ENCODE assay signal across 30 cellular contexts in the genomic region with DNA sequence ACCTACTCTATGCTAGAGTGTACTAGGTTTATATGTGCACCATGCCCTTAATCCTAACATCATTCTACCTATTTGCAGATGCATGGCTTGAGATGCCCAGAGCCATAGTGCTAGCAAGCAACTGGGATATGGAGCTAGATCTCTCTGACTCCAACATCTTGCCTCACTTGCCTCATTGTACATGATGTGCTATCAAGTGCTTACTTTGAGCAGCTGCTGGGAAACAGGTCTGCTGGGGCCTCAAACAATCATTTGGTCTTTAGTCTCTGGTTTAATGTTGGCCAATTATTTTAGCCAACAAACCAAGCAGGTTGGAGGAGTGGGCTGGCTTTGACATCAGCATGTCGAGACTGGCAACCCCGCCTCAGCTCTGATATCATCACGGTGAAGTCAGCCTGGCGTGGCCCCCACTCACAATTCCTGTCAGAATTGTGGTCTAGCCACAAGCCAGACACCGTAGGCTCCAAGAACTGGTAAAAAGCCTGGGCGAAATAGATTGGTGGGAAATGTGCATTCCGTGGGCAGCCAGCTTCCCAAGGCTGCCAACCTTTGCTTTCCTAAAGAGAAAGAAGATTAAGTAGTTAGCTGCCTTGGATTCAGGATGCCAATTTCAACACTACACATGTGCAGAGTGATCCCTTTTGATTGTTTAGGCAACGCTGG. TPM values are rescaled to one million over a fixed set of nuclear protein-coding genes. Genes with fewer than 3 reads are reported as not detected.
DNase-seq lines count a peak whose midpoint lies in the region; ATAC-seq and TF ChIP-seq lines count a peak whose summit lies in the region.
"Had no signal": no experiment of that assay in that cellular context is flagged by ENCODE, and none has a peak within 500 bp of the region (broad histone marks: within the 10 kb centered on the region; RNA-seq: fewer than 3 reads in every experiment).

No MANE protein-coding gene starts in this region.

- no peak for TF ChIP-seq CTCF in IMR-90 (conservative IDR thresholded peaks at IDR 0.05; ENCODE audit: low read depth, low read length)
- no peak for TF ChIP-seq CTCF in mammary epithelial cell (conservative IDR thresholded peaks at IDR 0.05 in 1 of 2, IDR thresholded peaks at IDR 0.05 in 1 of 2; ENCODE audit: extremely low read depth in 1 of 2, insufficient read depth in 1 of 2, low read depth in 1 of 2, low read length in 2 of 2)

- H3K56ac ChIP-seq in IMR-90 (ENCODE audit: extremely low read depth, insufficient read depth, low read length): no peak overlapping the region

- H2BK15ac ChIP-seq in IMR-90 (ENCODE audit: low read depth, low read length): no peak overlapping the region

- H3K9me3 ChIP-seq in IMR-90 (ENCODE audit: control insufficient read depth, insufficient read depth, low read length): no peaks in the 10 kb centered on the region
- no peaks in the 10 kb centered on the region for H3K9me3 ChIP-seq in mammary epithelial cell (replicated peaks; ENCODE audit: insufficient read depth, low read length)
- H3K9me3 ChIP-seq: BLaER1 treated with 17β-estradiol and CSF1 and Interleukin-3, amounts not matched to agents 10 nM and 100 nM; gastrocnemius medialis; neutrophil; spleen; uterus had no signal

- in situ Hi-C loops in IMR-90 (cut with MboI; ENCODE audit: low sequenced_read_pairs): no loop called here
- in situ Hi-C loops in mammary epithelial cell (cut with MboI; ENCODE audit: low sequenced_read_pairs in 2 of 2): loop anchor here in 1 of 2 donors (25.0 kb wide), 1 partner anchor 344 kb away; no protein-coding TSS in a partner anchor

- CTCF ChIA-PET in IMR-90 (lab: Yijun Ruan, JAX) (interaction anchor here (0.8 kb wide), 1 partner anchor 10 kb away, joined by 3 read pairs; no protein-coding TSS in a partner anchor), mammary epithelial cell (lab: Charles Lee; ENCODE audit: low non-redundant PET) (no interaction called here)

- H4K5ac ChIP-seq in IMR-90 (ENCODE audit: low read depth, low read length): no peak overlapping the region

- no peak overlapping the region for H3K27ac Mint-ChIP-seq in activated T-cell treated with anti-CD3 and anti-CD28 coated beads, Interleukin-2, amount 50 U/mL, for 24 hours
- H3K27ac Mint-ChIP-seq: activated CD4-positive, alpha-beta T cell treated with anti-CD3 and anti-CD28 coated beads, Interleukin-2, amount 10 ng/mL, durations not matched to agents 24 days and 14 days; activated T-helper 1 cell treated with anti-CD3 and anti-CD28 coated beads, Interleukin-12 subunit alpha, Interleukin-12 subunit beta, Interleukin-2, Interleukin-4 antibody, amounts not matched to agents 30 ng/mL and 10 ng/mL and 1 ng/mL, durations not matched to agents 14 hours and 24 hours and 36 hours; stimulated activated memory B cell treated with anti-CD40 and anti-IgM and Interleukin-4, amounts not matched to agents 10 μg/mL and 1 μg/mL and 100 μg/mL, for 72 hours; T-helper 2 cell treated with Interferon-gamma antibody and Interleukin-4, amounts not matched to agents 5 μg/mL and 100 μg/mL, for 36 hours had no signal

- H3K18ac ChIP-seq in IMR-90 (ENCODE audit: low read depth, low read length): peak overlapping the region; percentile 27; the same call in 1 of the 2 replicates

- no peak overlapping the region for H2BK120ac ChIP-seq in IMR-90 (ENCODE audit: low read depth, low read length)

- H3K36me3 ChIP-seq in ACC112 (ENCODE audit: insufficient read depth, low read length) (no peaks in the 10 kb centered on the region), IMR-90 (ENCODE audit: control insufficient read depth, insufficient read depth, low read length) (no peaks in the 10 kb centered on the region), mammary epithelial cell (ENCODE audit: insufficient read depth, low read length) (no peaks in the 10 kb centered on the region)
- H3K36me3 ChIP-seq: BLaER1 treated with 17β-estradiol and CSF1 and Interleukin-3, amounts not matched to agents 10 nM and 100 nM; gastrocnemius medialis; neutrophil; spleen; uterus had no signal

- BruUV-seq in IMR-90 (replicated peaks; lab: Mats Ljungman, UMichigan): no TSS peak
- no TSS peak for BruUV-seq in mammary epithelial cell (replicated peaks; lab: Mats Ljungman, UMichigan)

- no peak overlapping the region for H3K23ac ChIP-seq in IMR-90 (ENCODE audit: low read depth, low read length)

- intact Hi-C loops in IMR-90 (cut with micrococcal nuclease) (no loop called here), mammary epithelial cell (cut with micrococcal nuclease) (no loop called here)

- no peaks in the 10 kb centered on the region for H3K9me1 ChIP-seq in IMR-90 (ENCODE audit: insufficient read depth, low read length)

- DNase-seq in IMR-90 (no peak), mammary epithelial cell (peak; percentile 75), myocyte (ENCODE audit: low read depth) (peak; percentile 90), C1 segment of cervical spinal cord (lab: John Stamatoyannopoulos, UW) (no peak)
- no peak for DNase-seq in activated T-cell treated with anti-CD3 and anti-CD28 coated beads, Interleukin-2, amount 50 U/mL, for 4 hours
- no peak for DNase-seq in activated T-cell treated with anti-CD3 and anti-CD28 coated beads, Interleukin-2, amount 50 U/mL, for 24 hours
- DNase-seq: activated CD4-positive, alpha-beta T cell treated with anti-CD3 and anti-CD28 coated beads, Interleukin-2, amount 10 ng/mL, durations not matched to agents 24 days and 14 days; activated naive CD4-positive, alpha-beta T cell treated with anti-CD3 and anti-CD28 coated beads, Interleukin-2, amount 50 U/mL, for 16 hours; DMS79 treated with DMSO at 0.1 percent for 48 hours; gastrocnemius medialis; H7; islet precursor cell; Karpas-422; NCI-H1092; NCI-H187 treated with DMSO at 0.1 percent for 48 hours; NCI-H69; spleen; stimulated activated CD4-positive, alpha-beta T cell treated with anti-CD3 and anti-CD28 coated beads, Interleukin-4, amount 100 ng/mL, for 1 hour; uterus had no signal

- no peak overlapping the region for H3K4ac ChIP-seq in IMR-90 (ENCODE audit: low read depth, low read length)

- no peak overlapping the region for H2BK5ac ChIP-seq in IMR-90 (ENCODE audit: low read depth, low read length, poor library complexity, severe bottlenecking)

- H3K4me2 ChIP-seq in IMR-90 (ENCODE audit: low read depth, low read length) (no peak overlapping the region), mammary epithelial cell (ENCODE audit: insufficient read depth, low read depth, low read length) (peak overlapping the region; percentile 10)
- H3K4me2 ChIP-seq: BLaER1 treated with 17β-estradiol and CSF1 and Interleukin-3, amounts not matched to agents 10 nM and 100 nM had no signal

- dilution Hi-C loops in IMR-90 (cut with HindIII; ENCODE audit: low sequenced_read_pairs, unreplicated experiment): no loop called here
- dilution Hi-C loops in mammary epithelial cell (cut with HindIII; ENCODE audit: low sequenced_read_pairs): no loop called here

- H3K27me3 Mint-ChIP-seq in activated T-cell treated with anti-CD3 and anti-CD28 coated beads, Interleukin-2, amount 50 U/mL, for 4 hours (ENCODE audit: low read depth): peaks cover 13% of the 10 kb centered on the region
- H3K27me3 Mint-ChIP-seq in activated T-cell treated with anti-CD3 and anti-CD28 coated beads, Interleukin-2, amount 50 U/mL, for 24 hours: peaks cover 38% of the 10 kb centered on the region

- no peak for TF ChIP-seq RAD21 in IMR-90 (IDR thresholded peaks at IDR 0.05; ENCODE audit: low read length)

- no peaks in the 10 kb centered on the region for H3K4me1 Mint-ChIP-seq in activated T-cell treated with anti-CD3 and anti-CD28 coated beads, Interleukin-2, amount 50 U/mL, for 4 hours (ENCODE audit: low read depth)
- H3K4me1 Mint-ChIP-seq in activated T-cell treated with anti-CD3 and anti-CD28 coated beads, Interleukin-2, amount 50 U/mL, for 24 hours (ENCODE audit: low read depth): no peaks in the 10 kb centered on the region
- H3K4me1 Mint-ChIP-seq: activated CD4-positive, alpha-beta T cell treated with anti-CD3 and anti-CD28 coated beads, Interleukin-2, amount 10 ng/mL, durations not matched to agents 24 days and 14 days; central memory CD8-positive, alpha-beta T cell; stimulated activated memory B cell treated with anti-CD40 and anti-IgM and Interleukin-4, amounts not matched to agents 10 μg/mL and 1 μg/mL and 100 μg/mL, for 72 hours had no signal

- no peak overlapping the region for H2AK9ac ChIP-seq in IMR-90 (replicated peaks; ENCODE audit: low read depth, low read length, poor library complexity)

- H3K14ac ChIP-seq in IMR-90 (replicated peaks; ENCODE audit: low read depth, low read length): no peak overlapping the region

- no peak for TF ChIP-seq POLR2A in IMR-90 (IDR thresholded peaks at IDR 0.05; ENCODE audit: low read depth, low read length)

- H3K9ac ChIP-seq in IMR-90 (ENCODE audit: low read depth, low read length) (no peak overlapping the region), mammary epithelial cell (ENCODE audit: insufficient read depth, low read length) (no peak overlapping the region)
- H3K9ac ChIP-seq: BLaER1 treated with 17β-estradiol and CSF1 and Interleukin-3, amounts not matched to agents 10 nM and 100 nM had no signal

- H3K79me2 ChIP-seq in ACC112 (ENCODE audit: control insufficient read depth, insufficient read depth, low read length, unreplicated experiment) (no peaks in the 10 kb centered on the region), mammary epithelial cell (ENCODE audit: insufficient read depth, low read length) (no peaks in the 10 kb centered on the region)

- peak overlapping the region; percentile 24; the same call in 1 of the 2 replicates for H3K4me3 ChIP-seq in ACC112 (ENCODE audit: low read depth, low read length)
- H3K4me3 ChIP-seq in IMR-90 (ENCODE audit: insufficient read depth, low read depth, low read length): no peak overlapping the region
- H3K4me3 ChIP-seq in mammary epithelial cell (replicated peaks in 1 of 3; ENCODE audit: insufficient read depth in 1 of 3, low read depth in 2 of 3, low read length in 3 of 3): no peak overlapping the region
- H3K4me3 ChIP-seq: BLaER1 treated with 17β-estradiol and CSF1 and Interleukin-3, amounts not matched to agents 10 nM and 100 nM; gastrocnemius medialis; GM12878; spleen; uterus had no signal

- no peaks in the 10 kb centered on the region for H3K79me1 ChIP-seq in IMR-90 (ENCODE audit: low read depth in 1 of 2, low read length in 2 of 2)

- 80% methylated on average over 1 of the region's 8 CpGs; no CpG with 5 or more reads in 1 of the 2 experiments for WGBS in IMR-90 (ENCODE audit: extremely low coverage in 2 of 2, insufficient read length in 1 of 2), 2 experiments
- 2% methylated on average over 6 of the region's 8 CpGs for WGBS in mammary epithelial cell (ENCODE audit: low coverage, missing lambda C conversion rate)

- H3K9me3 Mint-ChIP-seq in activated T-cell treated with anti-CD3 and anti-CD28 coated beads, Interleukin-2, amount 50 U/mL, for 4 hours: no peaks in the 10 kb centered on the region
- H3K9me3 Mint-ChIP-seq in activated T-cell treated with anti-CD3 and anti-CD28 coated beads, Interleukin-2, amount 50 U/mL, for 24 hours: no peaks in the 10 kb centered on the region
- H3K9me3 Mint-ChIP-seq: activated CD4-positive, alpha-beta T cell treated with anti-CD3 and anti-CD28 coated beads, Interleukin-2, amount 10 ng/mL, durations not matched to agents 24 days and 14 days; activated T-helper 1 cell treated with anti-CD3 and anti-CD28 coated beads, Interleukin-12 subunit alpha, Interleukin-12 subunit beta, Interleukin-2, Interleukin-4 antibody, amounts not matched to agents 30 ng/mL and 10 ng/mL and 1 ng/mL, durations not matched to agents 14 hours and 24 hours and 36 hours; central memory CD8-positive, alpha-beta T cell; stimulated activated memory B cell treated with anti-CD40 and anti-IgM and Interleukin-4, amounts not matched to agents 10 μg/mL and 1 μg/mL and 100 μg/mL, for 72 hours; T-helper 2 cell treated with Interferon-gamma antibody and Interleukin-4, amounts not matched to agents 5 μg/mL and 100 μg/mL, for 36 hours had no signal

- no peaks in the 10 kb centered on the region for H4K20me1 ChIP-seq in IMR-90 (ENCODE audit: insufficient read depth, low read length)
- H4K20me1 ChIP-seq in mammary epithelial cell (ENCODE audit: insufficient read depth, low read length): no peaks in the 10 kb centered on the region
- H4K20me1 ChIP-seq: BLaER1 treated with 17β-estradiol and CSF1 and Interleukin-3, amounts not matched to agents 10 nM and 100 nM had no signal

- H2BK20ac ChIP-seq in IMR-90 (ENCODE audit: low read depth, low read length): no peak overlapping the region

- H3K27me3 ChIP-seq in ACC112 (ENCODE audit: insufficient read depth, low read length) (no peaks in the 10 kb centered on the region), IMR-90 (ENCODE audit: control insufficient read depth, insufficient read depth, low read length) (no peaks in the 10 kb centered on the region), mammary epithelial cell (ENCODE audit: insufficient read depth, low read length) (no peaks in the 10 kb centered on the region)
- H3K27me3 ChIP-seq: BLaER1 treated with 17β-estradiol and CSF1 and Interleukin-3, amounts not matched to agents 10 nM and 100 nM; gastrocnemius medialis; neutrophil; uterus had no signal

- H4K91ac ChIP-seq in IMR-90 (ENCODE audit: insufficient read depth, low read depth, low read length): no peak overlapping the region

- POLR2A ChIA-PET in IMR-90 (lab: Charles Lee; ENCODE audit: unreplicated experiment): no interaction called here

- H3K27ac ChIP-seq in ACC112 (ENCODE audit: low read depth, low read length): peak overlapping the region; percentile 31
- no peak overlapping the region for H3K27ac ChIP-seq in IMR-90 (ENCODE audit: insufficient read depth, low read length)
- no peak overlapping the region for H3K27ac ChIP-seq in mammary epithelial cell (ENCODE audit: insufficient read depth, low read depth, low read length)
- H3K27ac ChIP-seq: BLaER1 treated with 17β-estradiol and CSF1 and Interleukin-3, amounts not matched to agents 10 nM and 100 nM; gastrocnemius medialis; neutrophil; spleen; uterus; VCaP had no signal

- no peaks in the 10 kb centered on the region for H3K36me3 Mint-ChIP-seq in activated T-cell treated with anti-CD3 and anti-CD28 coated beads, Interleukin-2, amount 50 U/mL, for 4 hours (ENCODE audit: insufficient read depth)
- no peaks in the 10 kb centered on the region for H3K36me3 Mint-ChIP-seq in activated T-cell treated with anti-CD3 and anti-CD28 coated beads, Interleukin-2, amount 50 U/mL, for 24 hours (ENCODE audit: low read depth)
- H3K36me3 Mint-ChIP-seq: stimulated activated memory B cell treated with anti-CD40 and anti-IgM and Interleukin-4, amounts not matched to agents 10 μg/mL and 1 μg/mL and 100 μg/mL, for 72 hours had no signal

- H3K4me3 Mint-ChIP-seq in activated T-cell treated with anti-CD3 and anti-CD28 coated beads, Interleukin-2, amount 50 U/mL, for 4 hours: no peak overlapping the region
- no peak overlapping the region for H3K4me3 Mint-ChIP-seq in activated T-cell treated with anti-CD3 and anti-CD28 coated beads, Interleukin-2, amount 50 U/mL, for 24 hours
- H3K4me3 Mint-ChIP-seq: activated CD4-positive, alpha-beta T cell treated with anti-CD3 and anti-CD28 coated beads, Interleukin-2, amount 10 ng/mL, durations not matched to agents 24 days and 14 days; activated T-helper 1 cell treated with anti-CD3 and anti-CD28 coated beads, Interleukin-12 subunit alpha, Interleukin-12 subunit beta, Interleukin-2, Interleukin-4 antibody, amounts not matched to agents 30 ng/mL and 10 ng/mL and 1 ng/mL, durations not matched to agents 14 hours and 24 hours and 36 hours; central memory CD8-positive, alpha-beta T cell; stimulated activated memory B cell treated with anti-CD40 and anti-IgM and Interleukin-4, amounts not matched to agents 10 μg/mL and 1 μg/mL and 100 μg/mL, for 72 hours; T-helper 2 cell treated with Interferon-gamma antibody and Interleukin-4, amounts not matched to agents 5 μg/mL and 100 μg/mL, for 36 hours had no signal

- H2AFZ ChIP-seq in ACC112 (ENCODE audit: low read length, unreplicated experiment) (peak overlapping the region; percentile 72), IMR-90 (replicated peaks; ENCODE audit: low read length, poor library complexity) (no peak overlapping the region), mammary epithelial cell (ENCODE audit: low read depth, low read length) (peak overlapping the region; percentile 55)

- peaks cover 36% of the 10 kb centered on the region for H3K4me1 ChIP-seq in ACC112 (ENCODE audit: control insufficient read depth, insufficient read depth, low read length, unreplicated experiment)
- peaks cover 7% of the 10 kb centered on the region; the same call in 1 of the 2 replicates for H3K4me1 ChIP-seq in IMR-90 (ENCODE audit: control insufficient read depth, insufficient read depth, low read length)
- H3K4me1 ChIP-seq in mammary epithelial cell (ENCODE audit: insufficient read depth, low read length): peaks cover 12% of the 10 kb centered on the region
- H3K4me1 ChIP-seq: BLaER1 treated with 17β-estradiol and CSF1 and Interleukin-3, amounts not matched to agents 10 nM and 100 nM; gastrocnemius medialis; spleen had no signal

- ATAC-seq in IMR-90 (ENCODE audit: low read depth) (no peak), HG03095 (IDR thresholded peaks at IDR 0.05; ENCODE audit: unreplicated experiment) (no peak)
- no peak for ATAC-seq in activated T-cell treated with anti-CD3 and anti-CD28 coated beads, Interleukin-2, amount 50 U/mL, for 4 hours
- ATAC-seq: gastrocnemius medialis; GM12878; SK-N-SH treated with all-trans-retinoic acid at 6 μM for 48 hours; stimulated activated memory B cell treated with anti-CD40 and anti-IgM and Interleukin-4, amounts not matched to agents 10 μg/mL and 1 μg/mL and 100 μg/mL, for 72 hours had no signal

- H2AK5ac ChIP-seq in IMR-90 (ENCODE audit: low read depth, low read length): no peak overlapping the region; the same call in 1 of the 2 replicates

- no peak overlapping the region for H4K8ac ChIP-seq in IMR-90 (ENCODE audit: low read depth in 2 of 2, low read length in 2 of 2)

RNA-seq across cellular contexts. Expression of a gene that starts 21.1 kb away (rescaled TPM):
- 1.8 and 3.1 TPM in 2 replicates for total RNA-seq in IMR-90 (2012; rRNA removed)
- polyA plus RNA-seq in IMR-90 (2012; rRNA removed): 2.2 and 2.6 TPM in 2 replicates
- polyA plus RNA-seq in IMR-90 (2012; cell fraction: cytosol; rRNA removed): 1.5 and 6.8 TPM in 2 replicates
- 3.4 and 5.6 TPM in 2 replicates for polyA plus RNA-seq in IMR-90 (2012; cell fraction: nucleus; rRNA removed; ENCODE audit: low replicate concordance)
- total RNA-seq in mammary epithelial cell: 10 to 100 TPM in 1 of 2 donors, 1 to 10 TPM in 1; 2.8 to 15.7 TPM
- polyA plus RNA-seq in mammary epithelial cell: 1.4 TPM
- polyA minus RNA-seq in mammary epithelial cell: 1.7 TPM
- total RNA-seq in myocyte: 190 and 279 TPM in 2 replicates
- 28.7 TPM for polyA plus RNA-seq in myocyte (2012)
- total RNA-seq in activated T-cell treated with anti-CD3 and anti-CD28 coated beads, Interleukin-2, amount 50 U/mL, for 4 hours: under 1 TPM; 0.41 to 0.61 (median 0.43) TPM
- total RNA-seq: GM12878 had no signal
- polyA plus RNA-seq: GM12878 had no signal

Comparison
In these comparisons a context has a peak if more than half of its experiments do, and no peak if none do; other contexts are left out.
1. DNase-seq: peak in mammary epithelial cell (single experiment) and myocyte (single experiment); none in IMR-90 (single experiment), activated T-cell treated with anti-CD3 and anti-CD28 coated beads, Interleukin-2, amount 50 U/mL, for 4 hours (single experiment), activated T-cell treated with anti-CD3 and anti-CD28 coated beads, Interleukin-2, amount 50 U/mL, for 24 hours (single experiment) and C1 segment of cervical spinal cord (0 of 14).
2. RNA of a gene that starts 21.1 kb away (total RNA-seq): 190 to 279 TPM in myocyte; 2.8 to 15.7 TPM in mammary epithelial cell, 1.8 to 3.1 TPM in IMR-90 and 0.41 to 0.61 TPM in activated T-cell treated with anti-CD3 and anti-CD28 coated beads, Interleukin-2, amount 50 U/mL, for 4 hours; every median in the first group is over 10 times any median in the second.